In the genomic region with DNA sequence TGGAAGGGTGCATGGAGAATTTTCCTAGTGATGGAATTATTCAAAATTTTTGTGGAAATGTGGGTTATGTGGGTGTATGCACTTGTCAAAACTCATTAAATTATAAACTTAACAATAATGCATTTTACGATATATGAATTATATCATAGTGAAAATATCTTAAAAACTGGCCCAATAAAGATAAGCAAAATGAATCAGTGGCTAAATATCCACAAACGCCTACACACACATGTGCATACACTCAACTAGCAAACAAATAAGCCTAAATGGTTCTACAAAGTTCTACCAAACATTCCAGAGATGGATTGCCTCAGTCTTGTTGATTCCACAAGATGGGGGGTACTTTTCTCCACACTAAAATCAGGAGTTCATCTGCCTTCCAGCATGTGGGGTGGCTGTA, we compare ENCODE assay signal across 32 cellular contexts.
"Had no signal": no experiment of that assay in that cellular context is flagged by ENCODE, and none has a peak within 500 bp of the region (broad histone marks: within the 10 kb centered on the region; RNA-seq: fewer than 3 reads in every experiment).

No MANE protein-coding gene starts in this region.

- H3K4me3 Mint-ChIP-seq: dendritic cell treated with granulocyte-macrophage colony-stimulating factor and Interleukin-4, amounts not matched to agents 40 ng/mL and 50 ng/mL, for 4 days; mesothelial cell of epicardium; naive B cell; natural killer cell treated with Interleukin-12 subunit alpha and Interleukin-12 subunit beta and Interleukin-15 and Interleukin-18, amount 100 ng/mL, for 72 hours; neural crest cell had no signal

- ATAC-seq: foreskin keratinocyte; gastroesophageal sphincter; heart left ventricle; left lobe of liver; mucosa of descending colon; natural killer cell treated with Interleukin-12 subunit alpha and Interleukin-12 subunit beta and Interleukin-15 and Interleukin-18, amount 100 ng/mL, for 72 hours; right lobe of liver had no signal

- H3K27ac Mint-ChIP-seq: dendritic cell treated with granulocyte-macrophage colony-stimulating factor and Interleukin-4, amounts not matched to agents 40 ng/mL and 50 ng/mL, for 4 days; mesothelial cell of epicardium; naive B cell; natural killer cell treated with Interleukin-12 subunit alpha and Interleukin-12 subunit beta and Interleukin-15 and Interleukin-18, amount 100 ng/mL, for 72 hours; progenitor cell of endocrine pancreas had no signal

- H3K4me3 ChIP-seq: colonic mucosa, esophagus squamous epithelium, gastroesophageal sphincter, heart left ventricle, hepatocyte, lung, mucosa of descending colon, right lobe of liver, smooth muscle cell, stomach, thyroid gland, vagina had no signal

- H3K36me3 ChIP-seq: colonic mucosa, esophagus squamous epithelium, gastroesophageal sphincter, heart left ventricle, neutrophil, right lobe of liver, stomach, thyroid gland, vagina had no signal

- H3K27ac ChIP-seq: colonic mucosa, esophagus squamous epithelium, foreskin keratinocyte, gastroesophageal sphincter, heart left ventricle, hepatocyte, neutrophil, parathyroid adenoma, right lobe of liver, stomach, thyroid gland, vagina had no signal

- H3K9me3 ChIP-seq: colonic mucosa, esophagus squamous epithelium, gastroesophageal sphincter, heart left ventricle, mucosa of descending colon, neutrophil, right lobe of liver, thyroid gland, vagina had no signal

- H3K4me1 ChIP-seq: colonic mucosa, esophagus squamous epithelium, foreskin keratinocyte, gastroesophageal sphincter, heart left ventricle, parathyroid adenoma, right lobe of liver, stomach, thyroid gland, vagina had no signal

- H3K9me3 Mint-ChIP-seq: mesothelial cell of epicardium; natural killer cell treated with Interleukin-12 subunit alpha and Interleukin-12 subunit beta and Interleukin-15 and Interleukin-18, amount 100 ng/mL, for 72 hours; neural crest cell had no signal

- H2AFZ ChIP-seq: hepatocyte, parathyroid adenoma had no signal

- H3K27me3 Mint-ChIP-seq: dendritic cell treated with granulocyte-macrophage colony-stimulating factor and Interleukin-4, amounts not matched to agents 40 ng/mL and 50 ng/mL, for 4 days; naive B cell; progenitor cell of endocrine pancreas had no signal

- H3K4me2 ChIP-seq: hepatocyte, smooth muscle cell had no signal

- H3K27me3 ChIP-seq: colonic mucosa, foreskin keratinocyte, hepatocyte, neutrophil, right lobe of liver, thyroid gland, vagina had no signal

- FAIRE-seq: kidney had no signal

- H3K9ac ChIP-seq: parathyroid adenoma had no signal

- H3K79me2 ChIP-seq: hepatocyte, parathyroid adenoma had no signal

- H3K4me1 Mint-ChIP-seq: mesothelial cell of epicardium, naive B cell, neural crest cell had no signal

- DNase-seq: colonic mucosa; effector CD8-positive, alpha-beta T cell; erythroblast; esophagus squamous epithelium; foreskin keratinocyte; heart left ventricle; kidney; mesenchymal stem cell; mucosa of descending colon; naive B cell; right lobe of liver; stimulated activated CD4-positive, alpha-beta T cell treated with anti-CD3 and anti-CD28 coated beads, Interleukin-12 subunit alpha, Interleukin-12 subunit beta, amount 100 ng/mL, for 4 hours; stimulated activated CD4-positive, alpha-beta T cell treated with anti-CD3 and anti-CD28 coated beads, Interleukin-1b, Interleukin-23, amount 100 ng/mL, for 48 hours; stimulated activated CD4-positive, alpha-beta T cell treated with anti-CD3 and anti-CD28 coated beads, Interleukin-4, amount 100 ng/mL, for 1 hour; stimulated activated CD8-positive, alpha-beta memory T cell treated with anti-CD3 and anti-CD28 coated beads, Interleukin-4, amount 100 ng/mL, for 48 hours; stimulated activated naive CD4-positive, alpha-beta T cell treated with Interleukin-2 at 50 U/mL for 16 hours; stomach; thyroid gland; trophoblast cell had no signal

- H3K36me3 Mint-ChIP-seq: mesothelial cell of epicardium; naive B cell; natural killer cell treated with Interleukin-12 subunit alpha and Interleukin-12 subunit beta and Interleukin-15 and Interleukin-18, amount 100 ng/mL, for 72 hours had no signal
